ENCODE assay signal across 11 cellular contexts in genomic region chr1:33364578-33364945, GRCh38. TPM values are rescaled to one million over a fixed set of nuclear protein-coding genes. Genes with fewer than 3 reads are reported as not detected.
A peak's percentile ranks its signal among the peaks of the same experiment; 100 is the strongest.
DNase-seq lines count a peak whose midpoint lies in the region; ATAC-seq and TF ChIP-seq lines count a peak whose summit lies in the region.
"Had no signal": no experiment of that assay in that cellular context is flagged by ENCODE, and none has a peak within 500 bp of the region (broad histone marks: within the 10 kb centered on the region; RNA-seq: fewer than 3 reads in every experiment).

No MANE protein-coding gene starts in this region.

- H4K20me1 ChIP-seq in neural cell (ENCODE audit: insufficient read depth) = no peaks in the 10 kb centered on the region

- no peaks in the 10 kb centered on the region for H3K9me2 ChIP-seq in neural cell (ENCODE audit: insufficient read depth, low read length)

- 52 to 53% methylated on average over 2 of the region's 2 CpGs for WGBS in heart right ventricle, 2 donors
- 42% methylated on average over 2 of the region's 2 CpGs for WGBS in urinary bladder

- peak overlapping the region; percentile 3 to 88 (median 80) for H3K27ac ChIP-seq in heart right ventricle
- H3K27ac ChIP-seq in dorsolateral prefrontal cortex = peak overlapping the region; percentile 68 to 100 (median 96)
- H3K27ac ChIP-seq in neural cell (ENCODE audit: low read length) = peak overlapping the region; percentile 100
- H3K27ac ChIP-seq in urinary bladder (ENCODE audit: low read depth) = peak overlapping the region; percentile 29

- ATAC-seq in heart right ventricle = peak in 4 of 8 donors; percentile 2 to 25 (median 20)
- ATAC-seq in HG02623 (IDR thresholded peaks at IDR 0.05; ENCODE audit: unreplicated experiment) = no peak
- ATAC-seq in HG02759 (IDR thresholded peaks at IDR 0.05; ENCODE audit: unreplicated experiment) = no peak
- ATAC-seq: naive thymus-derived CD4-positive, alpha-beta T cell had no signal

- DNase-seq in heart right ventricle (peak in 1 of 2 donors; percentile 27), cardiac septum (ENCODE audit: low spot score) (no peak), dorsolateral prefrontal cortex (no peak), posterior vena cava (ENCODE audit: low spot score) (no peak)
- DNase-seq: foreskin melanocyte; naive thymus-derived CD4-positive, alpha-beta T cell had no signal

- peak overlapping the region; percentile 2 for H2AFZ ChIP-seq in neural cell (ENCODE audit: low read depth, low read length)

- peaks cover 13% of the 10 kb centered on the region for H3F3A ChIP-seq in neural cell (ENCODE audit: insufficient read depth, low read length, poor library complexity, severe bottlenecking)

- TF ChIP-seq EP300 in neural cell (conservative IDR thresholded peaks at IDR 0.05; ENCODE audit: poor library complexity, severe bottlenecking) = no peak

- TF ChIP-seq CTCF in heart right ventricle (IDR thresholded peaks at IDR 0.05) (no peak), dorsolateral prefrontal cortex (IDR thresholded peaks at IDR 0.05 in 54 of 56, conservative IDR thresholded peaks at IDR 0.05 in 2 of 56; ENCODE audit: low read depth in 1 of 56, partially characterized antibody in 56 of 56) (peak in 2 of 56 donors; percentile 4 to 12), neural cell (IDR thresholded peaks at IDR 0.05; ENCODE audit: poor library complexity, severe bottlenecking) (no peak)

- no peaks in the 10 kb centered on the region for H3K27me3 ChIP-seq in heart right ventricle
- H3K27me3 ChIP-seq in dorsolateral prefrontal cortex = no peaks in the 10 kb centered on the region
- H3K27me3 ChIP-seq in neural cell (ENCODE audit: insufficient read depth, low read depth, low read length) = no peaks in the 10 kb centered on the region

- H3K4me1 ChIP-seq in heart right ventricle (peaks cover 52 to 89% (median 78%) of the 10 kb centered on the region in 9 donors), urinary bladder (ENCODE audit: insufficient read depth) (no peaks in the 10 kb centered on the region)

- H3K9ac ChIP-seq in neural cell (ENCODE audit: low read length) = peak overlapping the region; percentile 86

- H3K4me3 ChIP-seq in heart right ventricle (no peak overlapping the region), dorsolateral prefrontal cortex (peak overlapping the region in 1 of 59 donors; percentile 19), neural cell (ENCODE audit: low read length) (peak overlapping the region; percentile 61), urinary bladder (ENCODE audit: low read depth, low read length) (no peak overlapping the region)

- intact Hi-C loops in heart right ventricle (cut with DNase I) = loop anchor here in 6 of 10 donors (2.0 to 10.0 kb wide), 6 partner anchors 16 to 240 kb away; no protein-coding TSS in a partner anchor
- intact Hi-C loops in cardiac septum (cut with DNase I) = no loop called here
- intact Hi-C loops in dorsolateral prefrontal cortex (cut with DNase I) = loop anchor here (2.0 to 10.0 kb wide), 3 partner anchors 14 to 220 kb away; partner anchors contain the start of gene TRIM62 (in 1 of the 2)
- intact Hi-C loops in posterior vena cava (cut with DNase I) = loop anchor here in 1 of 2 donors (2.0 kb wide), 1 partner anchor 62 kb away; no protein-coding TSS in a partner anchor

- H3K79me2 ChIP-seq in neural cell (replicated peaks; ENCODE audit: insufficient read depth, low read length) = peaks cover 29% of the 10 kb centered on the region

- H3K36me3 ChIP-seq in heart right ventricle = peaks cover 0 to 22% (median 0%) of the 10 kb centered on the region in 9 donors
- H3K36me3 ChIP-seq in neural cell (ENCODE audit: insufficient read depth, low read length) = peaks cover 28% of the 10 kb centered on the region
- no peaks in the 10 kb centered on the region for H3K36me3 ChIP-seq in urinary bladder (ENCODE audit: insufficient read depth)

- H3K9me3 ChIP-seq in heart right ventricle (no peaks in the 10 kb centered on the region), neural cell (ENCODE audit: low read length) (no peaks in the 10 kb centered on the region)

- peak overlapping the region; percentile 76 for H3K4me2 ChIP-seq in neural cell (ENCODE audit: low read length)

- TF ChIP-seq RAD21 in neural cell (conservative IDR thresholded peaks at IDR 0.05) = no peak

TF ChIP-seq in neural cell, 6 proteins besides CTCF, POLR2A, EP300 and RAD21:
- no peak for TF ChIP-seq SMC3 (conservative IDR thresholded peaks at IDR 0.05; ENCODE audit: poor library complexity)
- TF ChIP-seq MXI1 (conservative IDR thresholded peaks at IDR 0.05; ENCODE audit: poor library complexity, severe bottlenecking) = no peak
- no peak for TF ChIP-seq TAF1 (IDR thresholded peaks at IDR 0.05; ENCODE audit: low read depth)
- TF ChIP-seq REST (IDR thresholded peaks at IDR 0.05; ENCODE audit: borderline replicate concordance) = no peak
- no peak for TF ChIP-seq POLR2AphosphoS5 (IDR thresholded peaks at IDR 0.05)
- TF ChIP-seq EZH2 (IDR thresholded peaks at IDR 0.05; ENCODE audit: borderline replicate concordance, insufficient read depth, low read length, poor library complexity, severe bottlenecking) = no peak

RNA-seq across cellular contexts. Expression of gene A3GALT2, which starts 43.7 kb away (rescaled TPM):
- total RNA-seq in heart right ventricle (under 1 TPM in 1 of 10 donors, not detected in 9; 0.25 TPM), cardiac septum (not detected), dorsolateral prefrontal cortex (under 1 TPM in 10 of 120 experiments, not detected in 110; 0.35 to 0.76 (median 0.60) TPM), urinary bladder (not detected), posterior vena cava (under 1 TPM in 1 of 2 donors, not detected in 1; 0.24 TPM)
- polyA plus RNA-seq in heart right ventricle (not detected), neural cell (0.35 TPM in 1 of 2 replicates, not detected in the other), urinary bladder (not detected)
- polyA minus RNA-seq in neural cell = not detected in 2 replicates
- total RNA-seq: naive thymus-derived CD4-positive, alpha-beta T cell had no signal
- polyA plus RNA-seq: BJ; naive thymus-derived CD4-positive, alpha-beta T cell had no signal

Comparison
In these comparisons a context has a peak if more than half of its experiments do, and no peak if none do; other contexts are left out.
1. H3K27ac ChIP-seq: peak in every context shown above with its lines; median percentile 100 in neural cell; 96 in dorsolateral prefrontal cortex; 80 in heart right ventricle; 29 in urinary bladder.